In the genomic region with DNA sequence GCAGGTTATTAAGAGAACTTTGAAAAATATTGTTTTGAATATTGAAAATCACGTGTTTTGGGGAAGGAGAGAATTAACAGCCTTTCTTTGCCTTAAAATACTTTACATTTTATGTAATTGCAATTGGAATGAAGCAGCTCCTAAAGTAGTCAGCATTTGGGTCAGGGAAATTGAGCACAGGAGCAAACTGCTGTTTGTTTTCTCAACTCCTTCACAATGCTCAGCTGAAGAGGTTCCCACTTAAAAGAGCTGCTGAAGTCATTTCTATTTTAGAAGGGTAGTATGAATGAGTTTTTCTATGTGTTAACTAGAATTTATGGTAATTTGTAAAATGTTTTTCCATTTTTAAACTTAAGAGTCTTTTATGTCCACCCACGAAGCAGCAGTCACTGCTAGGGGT, we compare ENCODE assay signal across 1 cellular context.
TF ChIP-seq lines count a peak whose summit lies in the region.

No MANE protein-coding gene starts in this region.

TF ChIP-seq in GM12878, 131 proteins besides CTCF, POLR2A, EP300 and RAD21:
- TF ChIP-seq, protein P1, sequence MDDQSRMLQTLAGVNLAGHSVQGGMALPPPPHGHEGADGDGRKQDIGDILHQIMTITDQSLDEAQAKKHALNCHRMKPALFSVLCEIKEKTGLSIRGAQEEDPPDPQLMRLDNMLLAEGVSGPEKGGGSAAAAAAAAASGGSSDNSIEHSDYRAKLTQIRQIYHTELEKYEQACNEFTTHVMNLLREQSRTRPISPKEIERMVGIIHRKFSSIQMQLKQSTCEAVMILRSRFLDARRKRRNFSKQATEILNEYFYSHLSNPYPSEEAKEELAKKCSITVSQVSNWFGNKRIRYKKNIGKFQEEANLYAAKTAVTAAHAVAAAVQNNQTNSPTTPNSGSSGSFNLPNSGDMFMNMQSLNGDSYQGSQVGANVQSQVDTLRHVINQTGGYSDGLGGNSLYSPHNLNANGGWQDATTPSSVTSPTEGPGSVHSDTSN (IDR thresholded peaks at IDR 0.05; ENCODE audit: insufficient replicate concordance, low read depth, low read length), result no peak
- TF ChIP-seq, protein P2, sequence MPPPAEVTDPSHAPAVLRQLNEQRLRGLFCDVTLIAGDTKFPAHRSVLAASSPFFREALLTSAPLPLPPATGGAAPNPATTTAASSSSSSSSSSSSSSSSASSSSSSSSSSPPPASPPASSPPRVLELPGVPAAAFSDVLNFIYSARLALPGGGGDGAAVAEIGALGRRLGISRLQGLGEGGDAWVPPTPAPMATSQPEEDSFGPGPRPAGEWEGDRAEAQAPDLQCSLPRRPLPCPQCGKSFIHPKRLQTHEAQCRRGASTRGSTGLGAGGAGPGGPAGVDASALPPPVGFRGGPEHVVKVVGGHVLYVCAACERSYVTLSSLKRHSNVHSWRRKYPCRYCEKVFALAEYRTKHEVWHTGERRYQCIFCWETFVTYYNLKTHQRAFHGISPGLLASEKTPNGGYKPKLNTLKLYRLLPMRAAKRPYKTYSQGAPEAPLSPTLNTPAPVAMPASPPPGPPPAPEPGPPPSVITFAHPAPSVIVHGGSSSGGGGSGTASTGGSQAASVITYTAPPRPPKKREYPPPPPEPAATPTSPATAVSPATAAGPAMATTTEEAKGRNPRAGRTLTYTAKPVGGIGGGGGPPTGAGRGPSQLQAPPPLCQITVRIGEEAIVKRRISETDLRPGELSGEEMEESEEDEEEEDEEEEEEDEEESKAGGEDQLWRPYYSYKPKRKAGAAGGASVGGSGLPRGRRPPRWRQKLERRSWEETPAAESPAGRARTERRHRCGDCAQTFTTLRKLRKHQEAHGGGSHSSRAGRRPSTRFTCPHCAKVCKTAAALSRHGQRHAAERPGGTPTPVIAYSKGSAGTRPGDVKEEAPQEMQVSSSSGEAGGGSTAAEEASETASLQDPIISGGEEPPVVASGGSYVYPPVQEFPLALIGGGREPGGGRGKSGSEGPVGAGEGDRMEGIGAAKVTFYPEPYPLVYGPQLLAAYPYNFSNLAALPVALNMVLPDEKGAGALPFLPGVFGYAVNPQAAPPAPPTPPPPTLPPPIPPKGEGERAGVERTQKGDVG (CRISPR knock-in tag; IDR thresholded peaks at IDR 0.05), result no peak
- TF ChIP-seq, protein P3, sequence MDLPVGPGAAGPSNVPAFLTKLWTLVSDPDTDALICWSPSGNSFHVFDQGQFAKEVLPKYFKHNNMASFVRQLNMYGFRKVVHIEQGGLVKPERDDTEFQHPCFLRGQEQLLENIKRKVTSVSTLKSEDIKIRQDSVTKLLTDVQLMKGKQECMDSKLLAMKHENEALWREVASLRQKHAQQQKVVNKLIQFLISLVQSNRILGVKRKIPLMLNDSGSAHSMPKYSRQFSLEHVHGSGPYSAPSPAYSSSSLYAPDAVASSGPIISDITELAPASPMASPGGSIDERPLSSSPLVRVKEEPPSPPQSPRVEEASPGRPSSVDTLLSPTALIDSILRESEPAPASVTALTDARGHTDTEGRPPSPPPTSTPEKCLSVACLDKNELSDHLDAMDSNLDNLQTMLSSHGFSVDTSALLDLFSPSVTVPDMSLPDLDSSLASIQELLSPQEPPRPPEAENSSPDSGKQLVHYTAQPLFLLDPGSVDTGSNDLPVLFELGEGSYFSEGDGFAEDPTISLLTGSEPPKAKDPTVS (IDR thresholded peaks at IDR 0.05; ENCODE audit: low read depth, low read length), result no peak
- no peak for TF ChIP-seq DPF2 (IDR thresholded peaks at IDR 0.05)
- TF ChIP-seq, protein P4, sequence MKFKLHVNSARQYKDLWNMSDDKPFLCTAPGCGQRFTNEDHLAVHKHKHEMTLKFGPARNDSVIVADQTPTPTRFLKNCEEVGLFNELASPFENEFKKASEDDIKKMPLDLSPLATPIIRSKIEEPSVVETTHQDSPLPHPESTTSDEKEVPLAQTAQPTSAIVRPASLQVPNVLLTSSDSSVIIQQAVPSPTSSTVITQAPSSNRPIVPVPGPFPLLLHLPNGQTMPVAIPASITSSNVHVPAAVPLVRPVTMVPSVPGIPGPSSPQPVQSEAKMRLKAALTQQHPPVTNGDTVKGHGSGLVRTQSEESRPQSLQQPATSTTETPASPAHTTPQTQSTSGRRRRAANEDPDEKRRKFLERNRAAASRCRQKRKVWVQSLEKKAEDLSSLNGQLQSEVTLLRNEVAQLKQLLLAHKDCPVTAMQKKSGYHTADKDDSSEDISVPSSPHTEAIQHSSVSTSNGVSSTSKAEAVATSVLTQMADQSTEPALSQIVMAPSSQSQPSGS (IDR thresholded peaks at IDR 0.05; ENCODE audit: low read length), result no peak
- no peak for TF ChIP-seq EGR1 (IDR thresholded peaks at IDR 0.05; ENCODE audit: borderline replicate concordance in 1 of 2, low read depth in 2 of 2, low read length in 2 of 2)
- TF ChIP-seq MEF2A (IDR thresholded peaks at IDR 0.05; ENCODE audit: insufficient read depth, low read depth, low read length), result no peak
